In genomic region chr7:519429-519973, GRCh38 we compare ENCODE assay signal across 8 cellular contexts. TPM values are rescaled to one million over a fixed set of nuclear protein-coding genes. Genes with fewer than 3 reads are reported as not detected.
DNase-seq lines count a peak whose midpoint lies in the region; ATAC-seq and TF ChIP-seq lines count a peak whose summit lies in the region.

PDGFA (minus strand) TSS chr7:519846; CDS start chr7:519001, 845 bp downstream.

- H2BK12ac ChIP-seq in mesenchymal stem cell (ENCODE audit: low read length in 2 of 2), result peak within 1 kb of the TSS in 1 of 2 experiments; percentile 59

- POLR2A ChIA-PET in BJ (lab: Charles Lee), result no interaction called here

- H3K14ac ChIP-seq in mesenchymal stem cell (ENCODE audit: low read length in 2 of 2), result peak within 1 kb of the TSS in 1 of 2 experiments; percentile 82

- no peaks in the 10 kb centered on the region for H4K20me1 ChIP-seq in GM23248 (ENCODE audit: insufficient read depth)

- H3K23ac ChIP-seq in mesenchymal stem cell (ENCODE audit: low read length in 2 of 2), result peak within 1 kb of the TSS in 1 of 2 experiments; percentile 61

- H3K27ac Mint-ChIP-seq in T-helper 17 cell, result no peak within 1 kb of the TSS

- H3K18ac ChIP-seq in mesenchymal stem cell (ENCODE audit: low read depth in 1 of 2, low read length in 2 of 2), result peak within 1 kb of the TSS; percentile 67 to 87

- peaks cover 17% of the 10 kb centered on the region for H3K27me3 Mint-ChIP-seq in T-helper 17 cell

- H3K36me3 Mint-ChIP-seq in T-helper 17 cell (ENCODE audit: low read depth), result no peaks in the 10 kb centered on the region

- peak within 1 kb of the TSS; percentile 59 for H4K91ac ChIP-seq in mesenchymal stem cell (ENCODE audit: low read length)

- no peak for DNase-seq in BJ (ENCODE audit: low read depth)
- peak; percentile 67 for DNase-seq in GM23248
- DNase-seq in T-helper 17 cell, result no peak
- peak; percentile 62 for DNase-seq in mesenchymal stem cell
- DNase-seq in thoracic aorta (ENCODE audit: low spot score), result no peak

- H3K79me2 ChIP-seq in GM23248 (ENCODE audit: insufficient read depth), result no peaks in the 10 kb centered on the region

- H3K27ac ChIP-seq in GM23248, result no peak within 1 kb of the TSS
- no peak within 1 kb of the TSS for H3K27ac ChIP-seq in mesenchymal stem cell (ENCODE audit: low read length, poor library complexity, severe bottlenecking)
- H3K27ac ChIP-seq in thoracic aorta, result peak within 1 kb of the TSS; percentile 95 to 100

- peak within 1 kb of the TSS; percentile 37 for H4K8ac ChIP-seq in mesenchymal stem cell (ENCODE audit: low read length)

- peak within 1 kb of the TSS; percentile 59 for H2AFZ ChIP-seq in GM23248
- H2AFZ ChIP-seq in mesenchymal stem cell (ENCODE audit: low read depth, low read length), result peak within 1 kb of the TSS; percentile 76

- peaks cover 15% of the 10 kb centered on the region for H3K27me3 ChIP-seq in BJ (ENCODE audit: control insufficient read depth, insufficient read depth, low read length)
- H3K27me3 ChIP-seq in GM23248 (replicated peaks; ENCODE audit: insufficient read depth), result peaks cover 27% of the 10 kb centered on the region
- H3K27me3 ChIP-seq in endocrine pancreas (ENCODE audit: control insufficient read depth, insufficient read depth, low read length), result no peaks in the 10 kb centered on the region
- H3K27me3 ChIP-seq in mesenchymal stem cell (ENCODE audit: control insufficient read depth in 1 of 2, insufficient read depth in 1 of 2, low read length in 2 of 2), result peaks cover 25 to 40% of the 10 kb centered on the region in 2 experiments
- H3K27me3 ChIP-seq in thoracic aorta (replicated peaks; ENCODE audit: insufficient read depth), result no peaks in the 10 kb centered on the region

- H2BK15ac ChIP-seq in mesenchymal stem cell (ENCODE audit: low read depth, poor library complexity, severe bottlenecking), result peak within 1 kb of the TSS; percentile 23

- in situ Hi-C loops in GM23248 (cut with MboI), result no loop called here

- H3K36me3 ChIP-seq in BJ (ENCODE audit: control insufficient read depth, insufficient read depth, low read length) (no peaks in the 10 kb centered on the region), GM23248 (ENCODE audit: low read depth) (no peaks in the 10 kb centered on the region), endocrine pancreas (ENCODE audit: control insufficient read depth, insufficient read depth, low read length) (no peaks in the 10 kb centered on the region), mesenchymal stem cell (ENCODE audit: control insufficient read depth in 1 of 2, insufficient read depth in 2 of 2, low read depth in 1 of 2, low read length in 2 of 2) (peaks cover 0 to 6% of the 10 kb centered on the region in 2 experiments), thoracic aorta (no peaks in the 10 kb centered on the region)

- no peaks in the 10 kb centered on the region for H3F3A ChIP-seq in GM23248 (ENCODE audit: insufficient read depth)

- H2BK120ac ChIP-seq in mesenchymal stem cell (ENCODE audit: low read depth, low read length), result peak within 1 kb of the TSS; percentile 59

- peak within 1 kb of the TSS; percentile 80 for H3K4me2 ChIP-seq in GM23248 (ENCODE audit: unreplicated experiment)
- peak within 1 kb of the TSS; percentile 94 for H3K4me2 ChIP-seq in mesenchymal stem cell (ENCODE audit: low read length, poor library complexity, severe bottlenecking)

- H3K9me3 ChIP-seq in GM23248 (ENCODE audit: low read depth) (no peaks in the 10 kb centered on the region), T-helper 17 cell (ENCODE audit: control insufficient read depth, low read length, poor library complexity, severe bottlenecking) (no peaks in the 10 kb centered on the region), endocrine pancreas (ENCODE audit: control insufficient read depth, low read length) (no peaks in the 10 kb centered on the region), mesenchymal stem cell (ENCODE audit: control insufficient read depth, low read length) (no peaks in the 10 kb centered on the region), thoracic aorta (no peaks in the 10 kb centered on the region)

- H3K4ac ChIP-seq in mesenchymal stem cell (ENCODE audit: low read depth in 1 of 2, low read length in 2 of 2), result peak within 1 kb of the TSS in 1 of 2 experiments; percentile 32

- 1% methylated on average over 23 to 52 of the region's 93 CpGs for WGBS in GM23248 (ENCODE audit: low coverage in 1 of 2, low lambda C conversion rate in 2 of 2, missing lambda C conversion rate in 2 of 2), 2 experiments
- WGBS in mesenchymal stem cell, result under 1% methylated on average over 9 of the region's 93 CpGs

- ATAC-seq in T-helper 17 cell, result peak; percentile 32
- no peak for ATAC-seq in thoracic aorta (ENCODE audit: insufficient number of reproducible peaks, low FRiP score, low read depth)
- no peak for ATAC-seq in GM21381 (IDR thresholded peaks at IDR 0.05; ENCODE audit: unreplicated experiment)
- no peak for ATAC-seq in GM18502 (IDR thresholded peaks at IDR 0.05; ENCODE audit: poor library complexity, unreplicated experiment)

- no peaks in the 10 kb centered on the region for H3K4me1 ChIP-seq in GM23248 (ENCODE audit: insufficient read depth)
- H3K4me1 ChIP-seq in endocrine pancreas (ENCODE audit: control insufficient read depth, insufficient read depth, low read length), result no peaks in the 10 kb centered on the region
- H3K4me1 ChIP-seq in mesenchymal stem cell (ENCODE audit: control insufficient read depth, insufficient read depth, low read depth, low read length), result peaks cover 51% of the 10 kb centered on the region
- H3K4me1 ChIP-seq in thoracic aorta (ENCODE audit: control insufficient read depth in 1 of 2, low read depth in 2 of 2), result peaks cover 24 to 57% of the 10 kb centered on the region in 2 donors

- no peaks in the 10 kb centered on the region for H3K9me2 ChIP-seq in GM23248 (ENCODE audit: insufficient read depth)

- H2AK5ac ChIP-seq in mesenchymal stem cell (ENCODE audit: low read length, severe bottlenecking), result no peak within 1 kb of the TSS

- H2BK5ac ChIP-seq in mesenchymal stem cell (ENCODE audit: low read depth, low read length, poor library complexity, severe bottlenecking), result no peak within 1 kb of the TSS

- CTCF ChIA-PET in BJ (lab: Yijun Ruan, JAX), result interaction anchor here (0.7 to 2.0 kb wide), 4 partner anchors 13 to 218 kb away, joined by 3 to 5 read pairs (median 4); no protein-coding TSS in a partner anchor

- H3K4me3 Mint-ChIP-seq in T-helper 17 cell, result peak within 1 kb of the TSS; percentile 81

- peaks cover 11% of the 10 kb centered on the region for H3K4me1 Mint-ChIP-seq in T-helper 17 cell

- peak within 1 kb of the TSS; percentile 66 for H3K9ac ChIP-seq in GM23248
- peak within 1 kb of the TSS; percentile 76 for H3K9ac ChIP-seq in endocrine pancreas (ENCODE audit: control insufficient read depth, insufficient read depth, low read length)
- peak within 1 kb of the TSS; percentile 41 for H3K9ac ChIP-seq in mesenchymal stem cell (ENCODE audit: low read length)

- H3K79me1 ChIP-seq in mesenchymal stem cell (replicated peaks; ENCODE audit: low read length, poor library complexity, severe bottlenecking), result peaks cover 12% of the 10 kb centered on the region

- H3K4me3 ChIP-seq in BJ (ENCODE audit: low read depth, low read length), result peak within 1 kb of the TSS; percentile 76
- peak within 1 kb of the TSS; percentile 74 for H3K4me3 ChIP-seq in GM23248
- H3K4me3 ChIP-seq in endocrine pancreas (ENCODE audit: control insufficient read depth, insufficient read depth, low read length), result no peak within 1 kb of the TSS
- peak within 1 kb of the TSS; percentile 70 to 72 for H3K4me3 ChIP-seq in mesenchymal stem cell (ENCODE audit: insufficient read depth in 1 of 2, low read depth in 1 of 2, low read length in 2 of 2)
- peak within 1 kb of the TSS; percentile 100 for H3K4me3 ChIP-seq in thoracic aorta

- TF ChIP-seq CTCF in BJ (IDR thresholded peaks at IDR 0.05; ENCODE audit: insufficient read depth, low read depth, low read length) (no peak), thoracic aorta (IDR thresholded peaks at IDR 0.05) (no peak)

RNA-seq across cellular contexts. Expression of gene PDGFA, which starts in this region (rescaled TPM):
- polyA plus RNA-seq in BJ (2011; rRNA removed), result 10.0 and 17.4 TPM in 2 replicates
- 55.6 and 66.4 TPM in 2 replicates for polyA minus RNA-seq in BJ (2011; rRNA and poly(A)+ RNA removed)
- total RNA-seq in GM23248 (2014; rRNA removed; shearing (Covaris generic)), result 8.4 and 9.4 TPM in 2 replicates
- 4.7 and 5.1 TPM in 2 replicates for polyA plus RNA-seq in GM23248 (2016; fragmentation: Nextera tagmentation; extraction: Ambion mirVana)
- total RNA-seq in T-helper 17 cell, result 10 to 100 TPM in 1 of 2 donors, 1 to 10 TPM in 1; 2.0 to 20.2 TPM
- 23.5 TPM for polyA plus RNA-seq in mesenchymal stem cell (2013, experiment 1 of 2)
- polyA plus RNA-seq in mesenchymal stem cell (2013, experiment 2 of 2), result 22.9 TPM
- 100 to 1,000 TPM; 175 to 219 TPM for total RNA-seq in thoracic aorta

Comparison
In these comparisons a context has a peak if more than half of its experiments do, and no peak if none do; other contexts are left out.
1. RNA of gene PDGFA (total RNA-seq): 175 to 219 TPM in thoracic aorta; 2.0 to 20.2 TPM in T-helper 17 cell and 8.4 to 9.4 TPM in GM23248; every median in the first group is over 4 times any median in the second.
2. DNase-seq: peak in GM23248 (single experiment) and mesenchymal stem cell (single experiment); none in BJ (single experiment), T-helper 17 cell (0 of 3) and thoracic aorta (single experiment).
3. H3K27ac ChIP-seq: peak in thoracic aorta (2 of 2); none in GM23248 (single experiment) and mesenchymal stem cell (single experiment).
4. Peak in every context shown above with its lines, with median percentiles within 50 percentile points of each other: H3K9ac ChIP-seq.